34 cellular contexts compared by ENCODE assay signal in genomic region chr3:12974819-12975218, GRCh38.
DNase-seq lines count a peak whose midpoint lies in the region; ATAC-seq, FAIRE-seq and TF ChIP-seq lines count a peak whose summit lies in the region.
"Had no signal": no experiment of that assay in that cellular context is flagged by ENCODE, and none has a peak within 500 bp of the region (broad histone marks: within the 10 kb centered on the region; RNA-seq: fewer than 3 reads in every experiment).

No MANE protein-coding gene starts in this region.

- no peak overlapping the region for H3K9ac ChIP-seq in OCI-LY3 (ENCODE audit: low read length)
- H3K9ac ChIP-seq: BLaER1, SK-N-SH had no signal

- H3K27ac ChIP-seq in CD4-positive, alpha-beta T cell (ENCODE audit: low read depth, low read length), result no peak overlapping the region
- H3K27ac ChIP-seq in OCI-LY3 (ENCODE audit: low read length), result peak overlapping the region; percentile 62
- H3K27ac ChIP-seq: BLaER1, prostate gland, RWPE1, sigmoid colon, upper lobe of left lung had no signal

- no peak for DNase-seq in CD4-positive, alpha-beta T cell
- DNase-seq in effector memory CD8-positive, alpha-beta T cell, result no peak
- DNase-seq in memory B cell (ENCODE audit: low spot score in 2 of 2) (no peak), AG20443 (ENCODE audit: low spot score) (no peak), H4 (ENCODE audit: low spot score) (no peak), HTR-8/SVneo (ENCODE audit: insufficient read length, low spot score) (no peak), GM20000 (ENCODE audit: low spot score) (no peak)
- DNase-seq: activated CD4-positive, alpha-beta T cell treated with anti-CD3 and anti-CD28 coated beads for 36 hours; activated CD8-positive, alpha-beta T cell treated with anti-CD3 and anti-CD28 coated beads, Interleukin-2, amount 10 ng/mL, durations not matched to agents 7 days and 5 days; activated effector memory CD4-positive, alpha-beta T cell treated with Interleukin-2 at 50 U/mL for 16 hours; aorta; Calu3; DND-41; endodermal cell; GOT3; naive thymus-derived CD8-positive, alpha-beta T cell; NCI-H1105; NCI-H187; NCI-H2171; NCI-H82; occipital lobe; sigmoid colon; SK-N-SH; stimulated activated CD4-positive, alpha-beta T cell treated with anti-CD3 and anti-CD28 coated beads, Interleukin-4, amount 100 ng/mL, for 1 hour; upper lobe of left lung had no signal

- intact Hi-C loops in CD4-positive, alpha-beta T cell (cut with DNase I, micrococcal nuclease), result no loop called here

- FAIRE-seq in HTR-8/SVneo (lab: Jason Lieb, UNC), result no peak
- FAIRE-seq: K562, keratinocyte had no signal

- H3K4me3 Mint-ChIP-seq in CD4-positive, alpha-beta T cell, result no peak overlapping the region
- H3K4me3 Mint-ChIP-seq in effector memory CD8-positive, alpha-beta T cell, result peak overlapping the region; percentile 21 to 35
- H3K4me3 Mint-ChIP-seq in memory B cell, result no peak overlapping the region
- H3K4me3 Mint-ChIP-seq: activated CD4-positive, alpha-beta T cell treated with anti-CD3 and anti-CD28 coated beads for 36 hours; activated CD8-positive, alpha-beta T cell treated with anti-CD3 and anti-CD28 coated beads, Interleukin-2, amount 10 ng/mL, durations not matched to agents 7 days and 5 days; activated naive CD8-positive, alpha-beta T cell; dendritic cell treated with granulocyte-macrophage colony-stimulating factor and Interleukin-4, amounts not matched to agents 40 ng/mL and 50 ng/mL, for 4 days; endodermal cell; mesothelial cell of epicardium; naive thymus-derived CD8-positive, alpha-beta T cell had no signal

- H3K27me3 Mint-ChIP-seq in CD4-positive, alpha-beta T cell, result no peaks in the 10 kb centered on the region
- H3K27me3 Mint-ChIP-seq in effector memory CD8-positive, alpha-beta T cell, result no peaks in the 10 kb centered on the region
- no peaks in the 10 kb centered on the region for H3K27me3 Mint-ChIP-seq in memory B cell
- H3K27me3 Mint-ChIP-seq: activated CD4-positive, alpha-beta T cell treated with anti-CD3 and anti-CD28 coated beads for 36 hours; activated naive CD8-positive, alpha-beta T cell; dendritic cell treated with granulocyte-macrophage colony-stimulating factor and Interleukin-4, amounts not matched to agents 40 ng/mL and 50 ng/mL, for 4 days; naive thymus-derived CD8-positive, alpha-beta T cell had no signal

- no peak overlapping the region for H2AFZ ChIP-seq in OCI-LY3 (ENCODE audit: low read depth, low read length)

- POLR2A ChIA-PET in CD4-positive, alpha-beta T cell (lab: Charles Lee), result no interaction called here

- H3K9me3 Mint-ChIP-seq in CD4-positive, alpha-beta T cell, result no peaks in the 10 kb centered on the region
- H3K9me3 Mint-ChIP-seq in effector memory CD8-positive, alpha-beta T cell, result no peaks in the 10 kb centered on the region
- H3K9me3 Mint-ChIP-seq in memory B cell, result no peaks in the 10 kb centered on the region
- H3K9me3 Mint-ChIP-seq: dendritic cell treated with granulocyte-macrophage colony-stimulating factor and Interleukin-4, amounts not matched to agents 40 ng/mL and 50 ng/mL, for 4 days; endodermal cell; mesothelial cell of epicardium; naive thymus-derived CD8-positive, alpha-beta T cell had no signal

- H3K36me3 Mint-ChIP-seq in CD4-positive, alpha-beta T cell (ENCODE audit: low read depth), result peaks cover 45% of the 10 kb centered on the region
- peaks cover 33% of the 10 kb centered on the region for H3K36me3 Mint-ChIP-seq in effector memory CD8-positive, alpha-beta T cell (ENCODE audit: insufficient read depth)
- peaks cover 5% of the 10 kb centered on the region for H3K36me3 Mint-ChIP-seq in memory B cell
- H3K36me3 Mint-ChIP-seq: activated naive CD8-positive, alpha-beta T cell; mesothelial cell of epicardium had no signal

- H3K4me3 ChIP-seq in OCI-LY3 (ENCODE audit: low read length), result no peak overlapping the region
- H3K4me3 ChIP-seq: BLaER1, K562, prostate gland, sigmoid colon, upper lobe of left lung had no signal

- H4K20me1 ChIP-seq in OCI-LY3 (ENCODE audit: insufficient read depth, low read length), result peaks cover 100% of the 10 kb centered on the region

- H3K36me3 ChIP-seq in OCI-LY3 (replicated peaks; ENCODE audit: low read depth, low read length), result peaks cover 52% of the 10 kb centered on the region
- H3K36me3 ChIP-seq: prostate gland, sigmoid colon, upper lobe of left lung had no signal

- CTCF ChIA-PET in CD4-positive, alpha-beta T cell (lab: Charles Lee), result no interaction called here

- ATAC-seq in CD4-positive, alpha-beta T cell (ENCODE audit: poor library complexity), result no peak
- no peak for ATAC-seq in effector memory CD8-positive, alpha-beta T cell (replicated peaks)
- ATAC-seq in memory B cell (ENCODE audit: low read depth), result no peak
- ATAC-seq: activated CD4-positive, alpha-beta T cell treated with anti-CD3 and anti-CD28 coated beads for 36 hours; activated CD8-positive, alpha-beta T cell treated with anti-CD3 and anti-CD28 coated beads, Interleukin-2, amount 10 ng/mL, durations not matched to agents 7 days and 5 days; K562; naive thymus-derived CD8-positive, alpha-beta T cell had no signal

- no peaks in the 10 kb centered on the region for H3K9me3 ChIP-seq in CD4-positive, alpha-beta T cell (ENCODE audit: control insufficient read depth, low read length)
- H3K9me3 ChIP-seq in OCI-LY3 (ENCODE audit: insufficient read depth, low read length), result no peaks in the 10 kb centered on the region
- H3K9me3 ChIP-seq: BLaER1, prostate gland, sigmoid colon, SK-N-SH, upper lobe of left lung had no signal

- H3K4me1 Mint-ChIP-seq in CD4-positive, alpha-beta T cell (ENCODE audit: low read depth), result peaks cover 53% of the 10 kb centered on the region
- peaks cover 56 to 71% of the 10 kb centered on the region in 2 donors for H3K4me1 Mint-ChIP-seq in effector memory CD8-positive, alpha-beta T cell (ENCODE audit: low read depth in 2 of 2)
- peaks cover 49% of the 10 kb centered on the region for H3K4me1 Mint-ChIP-seq in memory B cell

- peaks cover 97% of the 10 kb centered on the region for H3K79me2 ChIP-seq in OCI-LY3 (ENCODE audit: low read length)

- peaks cover 47% of the 10 kb centered on the region for H3K4me1 ChIP-seq in OCI-LY3 (ENCODE audit: low read length)
- H3K4me1 ChIP-seq: prostate gland, sigmoid colon had no signal

- H3K27ac Mint-ChIP-seq in CD4-positive, alpha-beta T cell, result peak overlapping the region; percentile 44
- H3K27ac Mint-ChIP-seq in effector memory CD8-positive, alpha-beta T cell, result peak overlapping the region; percentile 61 to 78
- peak overlapping the region; percentile 73 for H3K27ac Mint-ChIP-seq in memory B cell
- H3K27ac Mint-ChIP-seq: activated CD4-positive, alpha-beta T cell treated with anti-CD3 and anti-CD28 coated beads for 36 hours; activated CD8-positive, alpha-beta T cell treated with anti-CD3 and anti-CD28 coated beads, Interleukin-2, amount 10 ng/mL, durations not matched to agents 7 days and 5 days; activated naive CD8-positive, alpha-beta T cell; dendritic cell treated with granulocyte-macrophage colony-stimulating factor and Interleukin-4, amounts not matched to agents 40 ng/mL and 50 ng/mL, for 4 days; endodermal cell; mesothelial cell of epicardium had no signal

- TF ChIP-seq CTCF in CD4-positive, alpha-beta T cell (IDR thresholded peaks at IDR 0.05), result no peak
- TF ChIP-seq CTCF in OCI-LY3 (IDR thresholded peaks at IDR 0.05; ENCODE audit: low read depth, low read length) (no peak), GM20000 (IDR thresholded peaks at IDR 0.05; ENCODE audit: extremely low read depth, missing control alignments) (no peak)

- H3K4me2 ChIP-seq in OCI-LY3 (ENCODE audit: low read length), result peak overlapping the region; percentile 51
- H3K4me2 ChIP-seq: BLaER1, SK-N-SH had no signal

- H3K27me3 ChIP-seq in CD4-positive, alpha-beta T cell (ENCODE audit: control insufficient read depth, insufficient read depth, low read length), result no peaks in the 10 kb centered on the region
- H3K27me3 ChIP-seq in OCI-LY3 (ENCODE audit: low read depth, low read length), result no peaks in the 10 kb centered on the region
- H3K27me3 ChIP-seq: BLaER1, sigmoid colon, upper lobe of left lung had no signal

Comparison
In these comparisons a context has a peak if more than half of its experiments do, and no peak if none do; other contexts are left out.
1. H3K4me3 Mint-ChIP-seq: peak in effector memory CD8-positive, alpha-beta T cell (2 of 2); none in CD4-positive, alpha-beta T cell (single experiment) and memory B cell (single experiment).
2. Peak in every context shown above with its lines, with median percentiles within 50 percentile points of each other: H3K27ac Mint-ChIP-seq.